Comparison of ENCODE assay signal across 19 cellular contexts in genomic region chr9:135226369-135227050, GRCh38.
"Had no signal": no experiment of that assay in that cellular context is flagged by ENCODE, and none has a peak within 500 bp of the region (broad histone marks: within the 10 kb centered on the region; RNA-seq: fewer than 3 reads in every experiment).

No MANE protein-coding gene starts in this region.

- H3K4me3 ChIP-seq: stomach, thoracic aorta had no signal

- H3K27ac Mint-ChIP-seq: activated CD4-positive, alpha-beta T cell treated with anti-CD3 and anti-CD28 coated beads, Interleukin-2, amount 10 ng/mL, durations not matched to agents 7 days and 5 days; activated naive CD8-positive, alpha-beta T cell; brain; dendritic cell treated with granulocyte-macrophage colony-stimulating factor and Interleukin-4, amounts not matched to agents 40 ng/mL and 50 ng/mL, for 4 days; memory B cell; naive thymus-derived CD8-positive, alpha-beta T cell had no signal

- H3K36me3 Mint-ChIP-seq: activated naive CD8-positive, alpha-beta T cell; brain; memory B cell; naive thymus-derived CD8-positive, alpha-beta T cell had no signal

- H3K27ac ChIP-seq: stomach, thoracic aorta had no signal

- H3K9me3 Mint-ChIP-seq: dendritic cell treated with granulocyte-macrophage colony-stimulating factor and Interleukin-4, amounts not matched to agents 40 ng/mL and 50 ng/mL, for 4 days; memory B cell; naive thymus-derived CD8-positive, alpha-beta T cell had no signal

- H3K4me3 Mint-ChIP-seq: activated CD4-positive, alpha-beta T cell treated with anti-CD3 and anti-CD28 coated beads, Interleukin-2, amount 10 ng/mL, durations not matched to agents 7 days and 5 days; activated naive CD8-positive, alpha-beta T cell; brain; dendritic cell treated with granulocyte-macrophage colony-stimulating factor and Interleukin-4, amounts not matched to agents 40 ng/mL and 50 ng/mL, for 4 days; memory B cell; naive thymus-derived CD8-positive, alpha-beta T cell had no signal

- H3K9me3 ChIP-seq: stomach, thoracic aorta had no signal

- H3K27me3 Mint-ChIP-seq: activated CD4-positive, alpha-beta T cell treated with anti-CD3 and anti-CD28 coated beads, Interleukin-2, amount 10 ng/mL, durations not matched to agents 7 days and 5 days; brain; dendritic cell treated with granulocyte-macrophage colony-stimulating factor and Interleukin-4, amounts not matched to agents 40 ng/mL and 50 ng/mL, for 4 days had no signal

- ATAC-seq: left lobe of liver; naive thymus-derived CD8-positive, alpha-beta T cell had no signal

- H3K36me3 ChIP-seq: stomach, thoracic aorta had no signal

- H3K4me1 Mint-ChIP-seq: activated CD4-positive, alpha-beta T cell treated with anti-CD3 and anti-CD28 coated beads, Interleukin-2, amount 10 ng/mL, durations not matched to agents 7 days and 5 days; memory B cell; naive thymus-derived CD8-positive, alpha-beta T cell had no signal

- DNase-seq: activated CD4-positive, alpha-beta T cell treated with anti-CD3 and anti-CD28 coated beads, Interleukin-2, amount 10 ng/mL, durations not matched to agents 7 days and 5 days; activated CD8-positive, alpha-beta memory T cell treated with anti-CD3 and anti-CD28 coated beads, Interleukin-2, amount 50 U/mL, for 48 hours; activated gamma-delta T cell treated with Interleukin-2 at 50 U/mL for 16 hours; amniotic stem cell; cerebellar nuclear complex; effector memory CD4-positive, alpha-beta T cell; foreskin melanocyte; head of caudate nucleus; occipital lobe; stimulated activated CD4-positive, alpha-beta T cell treated with anti-CD3 and anti-CD28 coated beads, Interleukin-12 subunit alpha, Interleukin-12 subunit beta, amount 100 ng/mL, for 4 hours; stimulated activated CD4-positive, alpha-beta T cell treated with anti-CD3 and anti-CD28 coated beads, Interleukin-2, amount 100 ng/mL, for 24 hours; stomach had no signal
